In genomic region chr11:65391007-65391406, GRCh38 we compare ENCODE assay signal across 10 cellular contexts. TPM values are rescaled to one million over a fixed set of nuclear protein-coding genes. Genes with fewer than 3 reads are reported as not detected.
DNase-seq lines count a peak whose midpoint lies in the region; ATAC-seq and TF ChIP-seq lines count a peak whose summit lies in the region.
"Had no signal": no experiment of that assay in that cellular context is flagged by ENCODE, and none has a peak within 500 bp of the region (broad histone marks: within the 10 kb centered on the region; RNA-seq: fewer than 3 reads in every experiment).

No MANE protein-coding gene starts in this region.

- no peaks in the 10 kb centered on the region for H3K27me3 Mint-ChIP-seq in activated B cell treated with CpG ODN at 0.5 μM for 24 hours

- peak overlapping the region; percentile 19 for H3K4me3 Mint-ChIP-seq in activated B cell treated with CpG ODN at 0.5 μM for 24 hours

- no peak overlapping the region for H3K4me3 ChIP-seq in sigmoid colon

- CTCF ChIA-PET in activated B cell treated with CpG ODN at 0.5 μM for 24 hours (lab: Charles Lee) = interaction anchor here (0.8 to 1.0 kb wide), 2 partner anchors 25 to 377 kb away, joined by 3 read pairs; partner anchors contain the start of gene ARL2

- H3K27ac Mint-ChIP-seq in activated B cell treated with CpG ODN at 0.5 μM for 24 hours = no peak overlapping the region

- H3K9me3 Mint-ChIP-seq in activated B cell treated with CpG ODN at 0.5 μM for 24 hours = no peaks in the 10 kb centered on the region

- peak overlapping the region; percentile 54 to 66 (median 58) for H3K27ac ChIP-seq in sigmoid colon

- H3K36me3 Mint-ChIP-seq in activated B cell treated with CpG ODN at 0.5 μM for 24 hours (ENCODE audit: low read depth) = peaks cover 64% of the 10 kb centered on the region

- no peaks in the 10 kb centered on the region for H3K27me3 ChIP-seq in sigmoid colon

- H3K4me1 Mint-ChIP-seq in activated B cell treated with CpG ODN at 0.5 μM for 24 hours = peaks cover 56% of the 10 kb centered on the region

- no peak for TF ChIP-seq POLR2A in sigmoid colon (IDR thresholded peaks at IDR 0.05)

- intact Hi-C loops in activated B cell treated with CpG ODN at 0.5 μM for 24 hours (cut with micrococcal nuclease) = no loop called here
- intact Hi-C loops in sigmoid colon (cut with DNase I) = no loop called here

- ATAC-seq in activated B cell treated with CpG ODN at 0.5 μM for 24 hours (ENCODE audit: low read depth) = no peak
- ATAC-seq in GM21717 (IDR thresholded peaks at IDR 0.05; ENCODE audit: unreplicated experiment) = no peak

- DNase-seq in ELF-1 (ENCODE audit: low read depth, low spot score) (peak; percentile 50), activated B cell treated with CpG ODN at 0.5 μM for 24 hours (no peak), foreskin melanocyte (peak; percentile 74), sigmoid colon (peak; percentile 69), amniotic stem cell (lab: John Stamatoyannopoulos, UW) (no peak), DMS153 treated with DMSO at 0.1 percent for 48 hours (lab: John Stamatoyannopoulos, UW; ENCODE audit: unreplicated experiment) (no peak)
- DNase-seq in activated CD4-positive, alpha-beta T cell treated with anti-CD3 and anti-CD28 coated beads, Interleukin-2, amount 50 U/mL, for 48 hours = no peak
- DNase-seq: central memory CD4-positive, alpha-beta T cell had no signal

- WGBS in sigmoid colon, 2 donors = 76 to 83% methylated on average over 9 of the region's 9 CpGs

- H3K4me1 ChIP-seq in sigmoid colon = peaks cover 0 to 57% (median 47%) of the 10 kb centered on the region in 4 donors

- POLR2A ChIA-PET in activated B cell treated with CpG ODN at 0.5 μM for 24 hours (lab: Charles Lee) = interaction anchor here (0.7 to 18.2 kb wide), 9 partner anchors 9 to 111 kb away, joined by 3 to 457 read pairs (median 4); partner anchors contain the start of genes MALAT1, NEAT1 and SLC25A45

- no peaks in the 10 kb centered on the region for H3K9me3 ChIP-seq in sigmoid colon

- TF ChIP-seq CTCF in activated B cell treated with CpG ODN at 0.5 μM for 24 hours (IDR thresholded peaks at IDR 0.05) (no peak), sigmoid colon (IDR thresholded peaks at IDR 0.05) (no peak)

- H3K36me3 ChIP-seq in sigmoid colon = peaks cover 0 to 27% (median 8%) of the 10 kb centered on the region in 4 donors

- no peak for TF ChIP-seq EP300 in sigmoid colon (IDR thresholded peaks at IDR 0.05)

RNA-seq across cellular contexts. Expression of gene FRMD8, which starts 4.6 kb away (rescaled TPM):
- 68.6 and 70.6 TPM in 2 replicates for total RNA-seq in activated B cell treated with CpG ODN at 0.5 μM for 24 hours
- 10 to 100 TPM; 10.7 to 27.5 (median 15.6) TPM for total RNA-seq in sigmoid colon
- polyA plus RNA-seq in sigmoid colon = 10 to 100 TPM; 21.6 to 29.0 (median 25.2) TPM

RNA-seq across cellular contexts. Expression of gene SLC25A45, which starts 8.6 kb away (rescaled TPM):
- 11.4 and 12.3 TPM in 2 replicates for total RNA-seq in activated B cell treated with CpG ODN at 0.5 μM for 24 hours
- 1 to 10 TPM; 2.5 to 8.9 (median 6.0) TPM for total RNA-seq in sigmoid colon
- polyA plus RNA-seq in sigmoid colon = 10 to 100 TPM in 1 of 3 donors, 1 to 10 TPM in 2; 1.2 to 12.8 (median 2.5) TPM

RNA-seq across cellular contexts. Expression of gene NEAT1, which starts 31.6 kb away (rescaled TPM):
- 578 and 699 TPM in 2 replicates for total RNA-seq in activated B cell treated with CpG ODN at 0.5 μM for 24 hours
- 100 to 1,000 TPM; 142 to 573 (median 268) TPM for total RNA-seq in sigmoid colon
- 100 to 1,000 TPM in 1 of 3 donors, 10 to 100 TPM in 2; 26.8 to 587 (median 78.7) TPM for polyA plus RNA-seq in sigmoid colon

RNA-seq across cellular contexts. Expression of gene TIGD3, which starts 36.5 kb away (rescaled TPM):
- total RNA-seq in activated B cell treated with CpG ODN at 0.5 μM for 24 hours (1.4 and 1.6 TPM in 2 replicates), sigmoid colon (under 1 TPM in 3 of 4 donors, not detected in 1; 0.14 to 0.36 (median 0.33) TPM)
- under 1 TPM in 2 of 3 donors, not detected in 1; 0.69 to 0.96 TPM for polyA plus RNA-seq in sigmoid colon
- total RNA-seq: renal cortical epithelial cell had no signal

RNA-seq across cellular contexts. Expression of gene DPF2, which starts 57.4 kb away (rescaled TPM):
- total RNA-seq in activated B cell treated with CpG ODN at 0.5 μM for 24 hours (88.3 and 89.6 TPM in 2 replicates), sigmoid colon (10 to 100 TPM; 28.5 to 51.2 (median 40.5) TPM)
- polyA plus RNA-seq in sigmoid colon = 10 to 100 TPM; 13.8 to 25.4 (median 14.1) TPM

Comparison
In these comparisons a context has a peak if more than half of its experiments do, and no peak if none do; other contexts are left out.
1. DNase-seq: peak in ELF-1 (single experiment), foreskin melanocyte (single experiment) and sigmoid colon (single experiment); none in activated B cell treated with CpG ODN at 0.5 μM for 24 hours (single experiment), amniotic stem cell (single experiment), DMS153 treated with DMSO at 0.1 percent for 48 hours (single experiment) and activated CD4-positive, alpha-beta T cell treated with anti-CD3 and anti-CD28 coated beads, Interleukin-2, amount 50 U/mL, for 48 hours (0 of 2).